Comparison of ENCODE assay signal across 26 cellular contexts in the genomic region with DNA sequence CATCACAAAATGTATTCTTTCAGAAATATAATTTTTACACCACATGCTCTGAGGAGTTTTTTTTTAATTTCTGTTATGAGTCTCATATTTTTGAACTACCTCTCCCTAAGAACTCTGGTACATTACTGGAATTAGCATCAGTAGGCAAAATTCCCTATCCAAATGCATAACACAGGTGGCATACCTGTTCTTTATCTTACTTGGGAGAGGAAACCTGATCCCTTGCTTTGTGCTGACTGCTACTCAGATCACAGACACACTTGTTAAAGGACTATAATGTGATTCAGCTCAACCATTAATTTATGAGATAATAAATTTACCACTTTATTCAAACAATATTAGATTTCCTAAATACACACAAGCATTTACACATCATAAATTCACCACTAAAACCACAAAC.
DNase-seq lines count a peak whose midpoint lies in the region; ATAC-seq lines count a peak whose summit lies in the region.
"Had no signal": no experiment of that assay in that cellular context is flagged by ENCODE, and none has a peak within 500 bp of the region (broad histone marks: within the 10 kb centered on the region; RNA-seq: fewer than 3 reads in every experiment).

No MANE protein-coding gene starts in this region.

- DNase-seq in DMS53 (lab: John Stamatoyannopoulos, UW) (peak; percentile 58), NCI-H128 (lab: John Stamatoyannopoulos, UW; ENCODE audit: unreplicated experiment) (peak; percentile 6), NCI-H2171 (lab: John Stamatoyannopoulos, UW) (peak; percentile 34), SK-N-DZ (ENCODE audit: low spot score) (peak; percentile 14), medulla oblongata (ENCODE audit: extremely low spot score) (no peak)
- DNase-seq in stimulated activated CD4-positive, alpha-beta T cell treated with anti-CD3 and anti-CD28 coated beads, Interleukin-4, amount 100 ng/mL, for 1 hour = no peak
- DNase-seq in effector CD8-positive, alpha-beta T cell (lab: John Stamatoyannopoulos, UW) = no peak
- DNase-seq: ACHN; activated CD4-positive, alpha-beta T cell treated with anti-CD3 and anti-CD28 coated beads, Interleukin-2, amount 10 ng/mL, durations not matched to agents 7 days and 5 days; activated gamma-delta T cell treated with Interleukin-2 at 50 U/mL for 16 hours; activated naive CD8-positive, alpha-beta T cell treated with anti-CD3 and anti-CD28 coated beads, Interleukin-2, amount 50 U/mL, for 24 hours; activated T-cell treated with anti-CD3 and anti-CD28 coated beads, Interleukin-2, amount 50 U/mL, for 4 hours; BE2C; CD8-positive, alpha-beta memory T cell; hippocampal formation; KBM-7; midbrain; naive thymus-derived CD4-positive, alpha-beta T cell; right lobe of liver; Right ventricle myocardium superior; stimulated activated CD4-positive, alpha-beta T cell treated with anti-CD3 and anti-CD28 coated beads, Interleukin-4, amount 100 ng/mL, for 24 hours; upper lobe of right lung had no signal

- no peak for ATAC-seq in HG03571 (IDR thresholded peaks at IDR 0.05; ENCODE audit: unreplicated experiment)
- ATAC-seq: activated naive CD8-positive, alpha-beta T cell treated with anti-CD3 and anti-CD28 coated beads, Interleukin-2, amount 50 U/mL, for 24 hours; activated T-cell treated with anti-CD3 and anti-CD28 coated beads, Interleukin-2, amount 50 U/mL, for 4 hours; gastroesophageal sphincter; HCT116; naive thymus-derived CD4-positive, alpha-beta T cell; right lobe of liver; stimulated activated effector memory CD8-positive, alpha-beta T cell treated with anti-CD3 and anti-CD28 coated beads, Interleukin-12 subunit alpha, Interleukin-12 subunit beta, amount 100 ng/mL, for 72 hours; upper lobe of right lung had no signal

Comparison
In these comparisons a context has a peak if more than half of its experiments do, and no peak if none do; other contexts are left out.
1. DNase-seq: peak in DMS53 (single experiment), NCI-H128 (single experiment), NCI-H2171 (single experiment) and SK-N-DZ (single experiment); none in medulla oblongata (single experiment), stimulated activated CD4-positive, alpha-beta T cell treated with anti-CD3 and anti-CD28 coated beads, Interleukin-4, amount 100 ng/mL, for 1 hour (single experiment) and effector CD8-positive, alpha-beta T cell (single experiment).